8 cellular contexts compared by ENCODE assay signal in the genomic region with DNA sequence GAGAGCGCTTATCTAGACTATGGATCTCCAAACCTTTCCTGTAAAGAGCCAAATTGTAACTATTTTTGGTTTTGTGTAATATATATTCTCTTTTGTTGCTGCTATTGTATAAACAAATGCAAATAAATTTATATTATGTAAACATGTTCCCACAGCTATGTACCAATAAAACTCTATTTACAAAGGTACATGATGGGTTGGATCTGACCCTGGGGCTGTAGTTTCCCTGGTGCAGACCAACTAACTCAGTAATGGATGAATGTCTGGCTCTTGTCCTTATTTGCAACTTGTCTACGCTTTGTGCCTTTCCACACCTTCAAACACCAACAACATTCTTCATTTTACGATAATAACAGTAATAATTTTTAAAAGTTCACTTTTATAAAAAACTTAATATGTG.
"Had no signal": no experiment of that assay in that cellular context is flagged by ENCODE, and none has a peak within 500 bp of the region (broad histone marks: within the 10 kb centered on the region; RNA-seq: fewer than 3 reads in every experiment).

No MANE protein-coding gene starts in this region.

- H3K27ac ChIP-seq: HL-60, KMS-11 had no signal

- DNase-seq: IMR-90, Karpas-422, KBM-7, KG1 had no signal

- H3K4me3 ChIP-seq: K562 had no signal

- ATAC-seq: HepG2, K562 had no signal
